Comparison of ENCODE assay signal across 1 cellular context in the genomic region with DNA sequence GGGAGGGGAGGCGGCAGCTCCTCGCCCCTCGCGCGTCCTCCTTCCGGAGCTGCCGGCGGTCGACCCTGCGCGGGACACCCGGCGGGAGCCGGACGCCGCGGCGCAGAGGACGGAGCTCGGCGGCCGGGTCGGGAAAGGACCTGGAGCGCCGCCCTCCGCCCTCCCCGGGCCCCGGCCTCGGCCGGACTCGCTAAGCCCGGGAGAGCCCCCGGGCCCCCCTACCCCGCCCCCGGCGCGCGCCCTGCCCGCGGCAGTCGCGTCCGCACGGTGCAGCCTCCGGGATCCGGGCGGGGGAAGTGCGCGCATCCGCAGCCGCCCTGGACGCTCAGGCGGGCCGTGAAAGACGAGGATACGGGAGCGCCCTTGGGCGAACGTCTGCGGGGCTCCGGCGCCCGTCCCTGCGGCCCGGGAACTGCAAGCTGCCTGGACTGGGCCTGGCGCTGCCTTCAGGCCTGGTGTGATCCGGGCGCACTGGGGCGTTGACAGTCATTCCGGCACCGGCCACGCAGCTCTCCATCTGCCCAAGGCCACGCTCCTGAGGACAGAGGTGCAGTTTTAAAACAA.
TF ChIP-seq lines count a peak whose summit lies in the region.

No MANE protein-coding gene starts in this region.

TF ChIP-seq in SK-N-SH, 30 proteins besides CTCF, POLR2A, EP300 and RAD21 (continued from another document):
- TF ChIP-seq, protein P1, sequence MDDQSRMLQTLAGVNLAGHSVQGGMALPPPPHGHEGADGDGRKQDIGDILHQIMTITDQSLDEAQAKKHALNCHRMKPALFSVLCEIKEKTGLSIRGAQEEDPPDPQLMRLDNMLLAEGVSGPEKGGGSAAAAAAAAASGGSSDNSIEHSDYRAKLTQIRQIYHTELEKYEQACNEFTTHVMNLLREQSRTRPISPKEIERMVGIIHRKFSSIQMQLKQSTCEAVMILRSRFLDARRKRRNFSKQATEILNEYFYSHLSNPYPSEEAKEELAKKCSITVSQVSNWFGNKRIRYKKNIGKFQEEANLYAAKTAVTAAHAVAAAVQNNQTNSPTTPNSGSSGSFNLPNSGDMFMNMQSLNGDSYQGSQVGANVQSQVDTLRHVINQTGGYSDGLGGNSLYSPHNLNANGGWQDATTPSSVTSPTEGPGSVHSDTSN (IDR thresholded peaks at IDR 0.05) = no peak
- TF ChIP-seq CHD2 (IDR thresholded peaks at IDR 0.05; ENCODE audit: low read length, partially characterized antibody) = no peak
- no peak for TF ChIP-seq RXRA (IDR thresholded peaks at IDR 0.05; ENCODE audit: borderline replicate concordance, low read depth)
- TF ChIP-seq REST (IDR thresholded peaks at IDR 0.05; ENCODE audit: low read depth, low read length) = no peak
- no peak for TF ChIP-seq USF1 (IDR thresholded peaks at IDR 0.05; ENCODE audit: borderline replicate concordance, low read depth)
- TF ChIP-seq SMC3 (IDR thresholded peaks at IDR 0.05; ENCODE audit: low read depth, low read length) = no peak
- TF ChIP-seq, protein P2, sequence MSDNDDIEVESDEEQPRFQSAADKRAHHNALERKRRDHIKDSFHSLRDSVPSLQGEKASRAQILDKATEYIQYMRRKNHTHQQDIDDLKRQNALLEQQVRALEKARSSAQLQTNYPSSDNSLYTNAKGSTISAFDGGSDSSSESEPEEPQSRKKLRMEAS (IDR thresholded peaks at IDR 0.05; ENCODE audit: low read depth) = no peak
TF ChIP-seq in SK-N-SH: peak in this region for 0.
